2 cellular contexts compared by ENCODE assay signal in the genomic region with DNA sequence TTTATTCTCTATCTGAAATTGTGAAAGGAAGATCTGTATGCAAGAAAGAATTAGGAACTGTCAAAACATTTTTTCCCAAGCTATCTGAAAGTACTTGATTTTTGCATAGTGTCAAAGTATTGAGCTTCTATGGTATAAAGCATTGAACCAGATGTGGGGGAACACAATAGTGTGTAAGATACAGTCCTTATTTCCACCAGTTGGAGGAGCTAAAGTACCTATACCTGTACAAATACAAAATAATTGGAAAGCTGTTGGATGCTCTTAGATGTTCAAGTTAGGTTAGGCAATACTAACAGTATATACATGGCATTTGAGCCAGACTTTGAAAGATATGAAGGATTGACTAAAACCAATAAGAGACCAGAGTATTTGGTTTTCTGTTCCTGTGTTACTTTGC.
TF ChIP-seq lines count a peak whose summit lies in the region.

No MANE protein-coding gene starts in this region.

TF ChIP-seq in SK-N-SH, 30 proteins besides CTCF, POLR2A, EP300 and RAD21 (continued from another document):
- TF ChIP-seq JUND (IDR thresholded peaks at IDR 0.05) = no peak
- no peak for TF ChIP-seq GABPA (IDR thresholded peaks at IDR 0.05; ENCODE audit: low read depth)
- TF ChIP-seq MXI1 (IDR thresholded peaks at IDR 0.05; ENCODE audit: low read depth, low read length) = no peak
- TF ChIP-seq, protein P1, sequence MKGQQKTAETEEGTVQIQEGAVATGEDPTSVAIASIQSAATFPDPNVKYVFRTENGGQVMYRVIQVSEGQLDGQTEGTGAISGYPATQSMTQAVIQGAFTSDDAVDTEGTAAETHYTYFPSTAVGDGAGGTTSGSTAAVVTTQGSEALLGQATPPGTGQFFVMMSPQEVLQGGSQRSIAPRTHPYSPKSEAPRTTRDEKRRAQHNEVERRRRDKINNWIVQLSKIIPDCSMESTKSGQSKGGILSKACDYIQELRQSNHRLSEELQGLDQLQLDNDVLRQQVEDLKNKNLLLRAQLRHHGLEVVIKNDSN (IDR thresholded peaks at IDR 0.05; ENCODE audit: borderline replicate concordance, low read depth) = no peak
- no peak for TF ChIP-seq POLR2AphosphoS5 (IDR thresholded peaks at IDR 0.05; ENCODE audit: low read depth, low read length)
- no peak for TF ChIP-seq SIN3A (IDR thresholded peaks at IDR 0.05; ENCODE audit: borderline replicate concordance, low read depth, low read length)

TF ChIP-seq in HepG2, 621 proteins besides CTCF, POLR2A, EP300 and RAD21:
- TF ChIP-seq, protein P2, sequence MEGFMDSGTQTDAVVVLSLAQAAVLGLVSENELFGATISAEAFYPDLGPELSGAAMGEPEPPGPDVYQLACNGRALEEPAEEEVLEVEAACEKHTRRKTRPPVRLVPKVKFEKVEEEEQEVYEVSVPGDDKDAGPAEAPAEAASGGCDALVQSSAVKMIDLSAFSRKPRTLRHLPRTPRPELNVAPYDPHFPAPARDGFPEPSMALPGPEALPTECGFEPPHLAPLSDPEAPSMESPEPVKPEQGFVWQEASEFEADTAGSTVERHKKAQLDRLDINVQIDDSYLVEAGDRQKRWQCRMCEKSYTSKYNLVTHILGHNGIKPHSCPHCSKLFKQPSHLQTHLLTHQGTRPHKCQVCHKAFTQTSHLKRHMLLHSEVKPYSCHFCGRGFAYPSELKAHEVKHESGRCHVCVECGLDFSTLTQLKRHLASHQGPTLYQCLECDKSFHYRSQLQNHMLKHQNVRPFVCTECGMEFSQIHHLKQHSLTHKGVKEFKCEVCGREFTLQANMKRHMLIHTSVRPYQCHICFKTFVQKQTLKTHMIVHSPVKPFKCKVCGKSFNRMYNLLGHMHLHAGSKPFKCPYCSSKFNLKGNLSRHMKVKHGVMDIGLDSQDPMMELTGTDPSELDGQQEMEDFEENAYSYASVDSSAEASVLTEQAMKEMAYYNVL (CRISPR knock-in tag; IDR thresholded peaks at IDR 0.05; ENCODE audit: borderline replicate concordance) = no peak
- TF ChIP-seq STAG1 (CRISPR knock-in tag; IDR thresholded peaks at IDR 0.05) (peak; percentile 67), TEAD3 (CRISPR knock-in tag; optimal IDR thresholded peaks at IDR 0.05; ENCODE audit: borderline replicate concordance) (no peak)
